In genomic region chr1:217889401-217889800, GRCh38 we compare ENCODE assay signal across 12 cellular contexts.
A peak's percentile ranks its signal among the peaks of the same experiment; 100 is the strongest.
DNase-seq lines count a peak whose midpoint lies in the region; ATAC-seq and TF ChIP-seq lines count a peak whose summit lies in the region.
"Had no signal": no experiment of that assay in that cellular context is flagged by ENCODE, and none has a peak within 500 bp of the region (broad histone marks: within the 10 kb centered on the region; RNA-seq: fewer than 3 reads in every experiment).

No MANE protein-coding gene starts in this region.

- intact Hi-C loops in activated naive CD4-positive, alpha-beta T cell treated with anti-CD3 and anti-CD28 coated beads for 36 hours (cut with micrococcal nuclease), result no loop called here

- peaks cover 4% of the 10 kb centered on the region for H3K9me3 Mint-ChIP-seq in chondrocyte (ENCODE audit: low read depth)
- H3K9me3 Mint-ChIP-seq in neural crest cell, result peaks cover 5% of the 10 kb centered on the region
- H3K9me3 Mint-ChIP-seq in activated CD8-positive, alpha-beta memory T cell treated with anti-CD3 and anti-CD28 coated beads, Interleukin-2, amount 10 ng/mL, durations not matched to agents 7 days and 5 days (ENCODE audit: low read depth), result no peaks in the 10 kb centered on the region
- H3K9me3 Mint-ChIP-seq in activated naive CD4-positive, alpha-beta T cell treated with anti-CD3 and anti-CD28 coated beads for 36 hours, result peaks cover 1% of the 10 kb centered on the region
- H3K9me3 Mint-ChIP-seq: activated naive CD8-positive, alpha-beta T cell treated with anti-CD3 and anti-CD28 coated beads, Interleukin-2, amount 10 ng/mL, durations not matched to agents 7 days and 5 days had no signal

- H3K4me3 Mint-ChIP-seq in chondrocyte (ENCODE audit: unreplicated experiment), result no peak overlapping the region
- no peak overlapping the region for H3K4me3 Mint-ChIP-seq in neural crest cell
- H3K4me3 Mint-ChIP-seq in activated CD8-positive, alpha-beta memory T cell treated with anti-CD3 and anti-CD28 coated beads, Interleukin-2, amount 10 ng/mL, durations not matched to agents 7 days and 5 days, result no peak overlapping the region
- H3K4me3 Mint-ChIP-seq in activated naive CD4-positive, alpha-beta T cell treated with anti-CD3 and anti-CD28 coated beads for 36 hours, result no peak overlapping the region
- H3K4me3 Mint-ChIP-seq: activated naive CD8-positive, alpha-beta T cell treated with anti-CD3 and anti-CD28 coated beads, Interleukin-2, amount 10 ng/mL, durations not matched to agents 7 days and 5 days had no signal

- H3K27ac Mint-ChIP-seq in chondrocyte (ENCODE audit: unreplicated experiment), result no peak overlapping the region
- no peak overlapping the region for H3K27ac Mint-ChIP-seq in neural crest cell (ENCODE audit: unreplicated experiment)
- H3K27ac Mint-ChIP-seq in activated CD8-positive, alpha-beta memory T cell treated with anti-CD3 and anti-CD28 coated beads, Interleukin-2, amount 10 ng/mL, durations not matched to agents 7 days and 5 days, result no peak overlapping the region
- H3K27ac Mint-ChIP-seq in activated naive CD4-positive, alpha-beta T cell treated with anti-CD3 and anti-CD28 coated beads for 36 hours, result no peak overlapping the region
- H3K27ac Mint-ChIP-seq: activated naive CD8-positive, alpha-beta T cell treated with anti-CD3 and anti-CD28 coated beads, Interleukin-2, amount 10 ng/mL, durations not matched to agents 7 days and 5 days had no signal

- no peaks in the 10 kb centered on the region for H3K4me1 Mint-ChIP-seq in chondrocyte (ENCODE audit: low read depth)
- H3K4me1 Mint-ChIP-seq in neural crest cell, result no peaks in the 10 kb centered on the region
- no peaks in the 10 kb centered on the region for H3K4me1 Mint-ChIP-seq in activated CD8-positive, alpha-beta memory T cell treated with anti-CD3 and anti-CD28 coated beads, Interleukin-2, amount 10 ng/mL, durations not matched to agents 7 days and 5 days
- no peaks in the 10 kb centered on the region for H3K4me1 Mint-ChIP-seq in activated naive CD4-positive, alpha-beta T cell treated with anti-CD3 and anti-CD28 coated beads for 36 hours (ENCODE audit: low read depth)
- H3K4me1 Mint-ChIP-seq: activated naive CD8-positive, alpha-beta T cell treated with anti-CD3 and anti-CD28 coated beads, Interleukin-2, amount 10 ng/mL, durations not matched to agents 7 days and 5 days had no signal

- CTCF ChIA-PET in activated CD8-positive, alpha-beta memory T cell treated with anti-CD3 and anti-CD28 coated beads, Interleukin-2, amount 10 ng/mL, durations not matched to agents 7 days and 5 days (lab: Charles Lee), result no interaction called here
- CTCF ChIA-PET in activated naive CD4-positive, alpha-beta T cell treated with anti-CD3 and anti-CD28 coated beads for 36 hours (lab: Charles Lee), result no interaction called here

- DNase-seq in ELF-1 (ENCODE audit: low read depth, low spot score) (peak; percentile 75), chondrocyte (ENCODE audit: low spot score) (no peak), neural crest cell (ENCODE audit: low read depth, low spot score) (peak; percentile 32)
- DNase-seq in activated CD8-positive, alpha-beta memory T cell treated with anti-CD3 and anti-CD28 coated beads, Interleukin-2, amount 10 ng/mL, durations not matched to agents 7 days and 5 days, result no peak
- no peak for DNase-seq in activated naive CD4-positive, alpha-beta T cell treated with anti-CD3 and anti-CD28 coated beads for 36 hours
- DNase-seq: activated CD4-positive, alpha-beta T cell treated with anti-CD3 and anti-CD28 coated beads for 4 hours; activated naive CD8-positive, alpha-beta T cell treated with anti-CD3 and anti-CD28 coated beads, Interleukin-2, amount 10 ng/mL, durations not matched to agents 7 days and 5 days; DND-41; NCI-H187; stomach had no signal

- H3K36me3 Mint-ChIP-seq in chondrocyte (ENCODE audit: low read depth) (no peaks in the 10 kb centered on the region), neural crest cell (ENCODE audit: low read depth) (no peaks in the 10 kb centered on the region)
- H3K36me3 Mint-ChIP-seq in activated CD8-positive, alpha-beta memory T cell treated with anti-CD3 and anti-CD28 coated beads, Interleukin-2, amount 10 ng/mL, durations not matched to agents 7 days and 5 days, result no peaks in the 10 kb centered on the region
- no peaks in the 10 kb centered on the region for H3K36me3 Mint-ChIP-seq in activated naive CD4-positive, alpha-beta T cell treated with anti-CD3 and anti-CD28 coated beads for 36 hours (ENCODE audit: low read depth)
- H3K36me3 Mint-ChIP-seq: activated naive CD8-positive, alpha-beta T cell treated with anti-CD3 and anti-CD28 coated beads, Interleukin-2, amount 10 ng/mL, durations not matched to agents 7 days and 5 days had no signal

- TF ChIP-seq CTCF in chondrocyte (IDR thresholded peaks at IDR 0.05) (peak; percentile 23), neural crest cell (conservative IDR thresholded peaks at IDR 0.05) (peak; percentile 51)

- no peak for ATAC-seq in activated CD8-positive, alpha-beta memory T cell treated with anti-CD3 and anti-CD28 coated beads, Interleukin-2, amount 10 ng/mL, durations not matched to agents 7 days and 5 days
- ATAC-seq in GM19467 (IDR thresholded peaks at IDR 0.05; ENCODE audit: unreplicated experiment), result no peak

- peak; percentile 51; the same call in 1 of the 2 replicates for TF ChIP-seq RAD21 in Ishikawa (IDR thresholded peaks at IDR 0.05; ENCODE audit: low read depth)

- no peak for TF ChIP-seq EP300 in Ishikawa (IDR thresholded peaks at IDR 0.05; ENCODE audit: borderline replicate concordance)

- peaks cover 14% of the 10 kb centered on the region for H3K27me3 Mint-ChIP-seq in chondrocyte (ENCODE audit: low read depth)
- peaks cover 7% of the 10 kb centered on the region for H3K27me3 Mint-ChIP-seq in neural crest cell (ENCODE audit: low read depth)
- no peaks in the 10 kb centered on the region for H3K27me3 Mint-ChIP-seq in activated CD8-positive, alpha-beta memory T cell treated with anti-CD3 and anti-CD28 coated beads, Interleukin-2, amount 10 ng/mL, durations not matched to agents 7 days and 5 days
- no peaks in the 10 kb centered on the region for H3K27me3 Mint-ChIP-seq in activated naive CD4-positive, alpha-beta T cell treated with anti-CD3 and anti-CD28 coated beads for 36 hours (ENCODE audit: low read depth)
- H3K27me3 Mint-ChIP-seq: activated naive CD8-positive, alpha-beta T cell treated with anti-CD3 and anti-CD28 coated beads, Interleukin-2, amount 10 ng/mL, durations not matched to agents 7 days and 5 days had no signal

TF ChIP-seq in Ishikawa, 13 proteins besides CTCF, POLR2A, EP300 and RAD21:
- TF ChIP-seq CEBPB (IDR thresholded peaks at IDR 0.05) (no peak), ZBTB7A (IDR thresholded peaks at IDR 0.05; ENCODE audit: low read depth) (no peak), TCF12 (IDR thresholded peaks at IDR 0.05; ENCODE audit: low read depth) (no peak), EGR1 (IDR thresholded peaks at IDR 0.05) (no peak), FOXM1 (IDR thresholded peaks at IDR 0.05; ENCODE audit: borderline replicate concordance, low read depth) (no peak), MAX (IDR thresholded peaks at IDR 0.05) (no peak), TAF1 (IDR thresholded peaks at IDR 0.05; ENCODE audit: low read depth) (no peak), TEAD4 (IDR thresholded peaks at IDR 0.05) (no peak), CREB1 (IDR thresholded peaks at IDR 0.05; ENCODE audit: low read depth) (no peak), REST (IDR thresholded peaks at IDR 0.05; ENCODE audit: low read depth) (no peak), YY1 (IDR thresholded peaks at IDR 0.05; ENCODE audit: low read depth) (no peak), USF1 (IDR thresholded peaks at IDR 0.05) (no peak), NFIC (IDR thresholded peaks at IDR 0.05) (no peak)

Comparison
In these comparisons a context has a peak if more than half of its experiments do, and no peak if none do; other contexts are left out.
1. DNase-seq: peak in ELF-1 (single experiment) and neural crest cell (single experiment); none in chondrocyte (single experiment), activated CD8-positive, alpha-beta memory T cell treated with anti-CD3 and anti-CD28 coated beads, Interleukin-2, amount 10 ng/mL, durations not matched to agents 7 days and 5 days (single experiment) and activated naive CD4-positive, alpha-beta T cell treated with anti-CD3 and anti-CD28 coated beads for 36 hours (single experiment).